In genomic region chr14:73784065-73784987, GRCh38 we compare ENCODE assay signal across 7 cellular contexts.
DNase-seq lines count a peak whose midpoint lies in the region; ATAC-seq and TF ChIP-seq lines count a peak whose summit lies in the region.

No MANE protein-coding gene starts in this region.

- peak overlapping the region; percentile 41; the same call in 2 of the 3 replicates for H2BK15ac ChIP-seq in IMR-90 (ENCODE audit: low read depth, low read length)

- no peaks in the 10 kb centered on the region for H3K9me2 ChIP-seq in hepatocyte (replicated peaks; ENCODE audit: insufficient read depth)

- intact Hi-C loops in IMR-90 (cut with micrococcal nuclease), result no loop called here

- H3K79me2 ChIP-seq in hepatocyte, result peaks cover 73% of the 10 kb centered on the region

- H3K27me3 Mint-ChIP-seq in activated T-helper 17 cell treated with anti-CD3 and anti-CD28 coated beads, Interleukin-2, amount 50 U/mL, for 72 hours, result no peaks in the 10 kb centered on the region

- H3K27ac Mint-ChIP-seq in activated T-helper 17 cell treated with anti-CD3 and anti-CD28 coated beads, Interleukin-2, amount 50 U/mL, for 72 hours, result peak overlapping the region; percentile 90

- no TSS peak for BruUV-seq in IMR-90 (replicated peaks; lab: Mats Ljungman, UMichigan)

- H3K4me1 Mint-ChIP-seq in activated T-helper 17 cell treated with anti-CD3 and anti-CD28 coated beads, Interleukin-2, amount 50 U/mL, for 72 hours, result peaks cover 48% of the 10 kb centered on the region

- H2BK120ac ChIP-seq in IMR-90 (ENCODE audit: low read depth, low read length), result peak overlapping the region; percentile 81

- peak overlapping the region; percentile 33 to 75; a peak in 3 of 4 replicates for H4K8ac ChIP-seq in IMR-90 (ENCODE audit: low read depth in 2 of 2, low read length in 2 of 2)

- dilution Hi-C loops in IMR-90 (cut with HindIII; ENCODE audit: low sequenced_read_pairs, unreplicated experiment), result no loop called here

- DNase-seq in IMR-90 (peak; percentile 70), hepatocyte (ENCODE audit: low spot score) (peak; percentile 48), substantia nigra (lab: John Stamatoyannopoulos, UW) (no peak), DMS 273 treated with DMSO at 0.1 percent for 48 hours (lab: John Stamatoyannopoulos, UW) (no peak), D341Med (ENCODE audit: low spot score) (no peak)

- H2AFZ ChIP-seq in IMR-90 (replicated peaks; ENCODE audit: low read length, poor library complexity) (peak overlapping the region; percentile 28), hepatocyte (no peak overlapping the region)

- peak overlapping the region; percentile 98 for H3K27ac ChIP-seq in IMR-90 (ENCODE audit: insufficient read depth, low read length)
- peak overlapping the region; percentile 100 for H3K27ac ChIP-seq in hepatocyte
- peak overlapping the region; percentile 95 for H3K27ac ChIP-seq in substantia nigra (ENCODE audit: low read depth, low read length, poor library complexity, severe bottlenecking)

- peak overlapping the region; percentile 80 for H2BK5ac ChIP-seq in IMR-90 (ENCODE audit: low read depth, low read length, poor library complexity, severe bottlenecking)

- peak overlapping the region; percentile 15 for H3K18ac ChIP-seq in IMR-90 (ENCODE audit: low read depth, low read length)

- H2AK5ac ChIP-seq in IMR-90 (ENCODE audit: low read depth, low read length), result peak overlapping the region; percentile 88

- H3K9me3 ChIP-seq in IMR-90 (ENCODE audit: control insufficient read depth, insufficient read depth, low read length) (no peaks in the 10 kb centered on the region), hepatocyte (ENCODE audit: low read depth) (no peaks in the 10 kb centered on the region)

- no peaks in the 10 kb centered on the region for H3K9me3 Mint-ChIP-seq in activated T-helper 17 cell treated with anti-CD3 and anti-CD28 coated beads, Interleukin-2, amount 50 U/mL, for 72 hours

- H3K4me3 ChIP-seq in IMR-90 (ENCODE audit: insufficient read depth, low read depth, low read length), result no peak overlapping the region
- no peak overlapping the region for H3K4me3 ChIP-seq in hepatocyte

- peaks cover 39 to 74% of the 10 kb centered on the region in 2 experiments for H3K79me1 ChIP-seq in IMR-90 (ENCODE audit: low read depth in 1 of 2, low read length in 2 of 2)

- H3K14ac ChIP-seq in IMR-90 (replicated peaks; ENCODE audit: low read depth, low read length), result peak overlapping the region; percentile 53

- H4K5ac ChIP-seq in IMR-90 (ENCODE audit: low read depth, low read length), result peak overlapping the region; percentile 21; the same call in 1 of the 2 replicates

- H3K23ac ChIP-seq in IMR-90 (ENCODE audit: low read depth, low read length), result peak overlapping the region; percentile 84

- in situ Hi-C loops in IMR-90 (cut with MboI; ENCODE audit: low sequenced_read_pairs), result no loop called here

- POLR2A ChIA-PET in IMR-90 (lab: Charles Lee; ENCODE audit: unreplicated experiment), result interaction anchor here (0.5 to 1.5 kb wide), 2 partner anchors 24 kb away, joined by 3 to 7 read pairs; a partner anchor contains a TSS

- WGBS in IMR-90 (ENCODE audit: extremely low coverage in 2 of 2, insufficient read length in 1 of 2), 2 experiments, result 84% methylated on average over 6 of the region's 10 CpGs; no CpG with 5 or more reads in 1 of the 2 experiments
- 57% methylated on average over 10 of the region's 10 CpGs for WGBS in hepatocyte (ENCODE audit: low lambda C conversion rate, missing lambda C conversion rate)

- peak overlapping the region; percentile 98 for H3K9ac ChIP-seq in IMR-90 (ENCODE audit: low read depth, low read length)

- H2AK9ac ChIP-seq in IMR-90 (replicated peaks; ENCODE audit: low read depth, low read length, poor library complexity), result peak overlapping the region; percentile 5

- CTCF ChIA-PET in IMR-90 (lab: Yijun Ruan, JAX), result interaction anchor here (0.7 to 2.1 kb wide), 2 partner anchors 41 to 55 kb away, joined by 3 to 6 read pairs; no protein-coding TSS in a partner anchor

- TF ChIP-seq CTCF in IMR-90 (conservative IDR thresholded peaks at IDR 0.05; ENCODE audit: low read depth, low read length) (no peak), hepatocyte (IDR thresholded peaks at IDR 0.05; ENCODE audit: poor library complexity) (no peak)

- peaks cover 28% of the 10 kb centered on the region for H3K4me1 ChIP-seq in IMR-90 (ENCODE audit: control insufficient read depth, insufficient read depth, low read length)
- H3K4me1 ChIP-seq in hepatocyte (ENCODE audit: insufficient read depth), result peaks cover 47% of the 10 kb centered on the region

- ATAC-seq in IMR-90 (ENCODE audit: low read depth) (no peak), HG03571 (IDR thresholded peaks at IDR 0.05; ENCODE audit: unreplicated experiment) (no peak)
- ATAC-seq in activated T-helper 17 cell treated with anti-CD3 and anti-CD28 coated beads, Interleukin-2, amount 50 U/mL, for 72 hours (replicated peaks), result no peak

- H3K56ac ChIP-seq in IMR-90 (ENCODE audit: extremely low read depth, insufficient read depth, low read length), result no peak overlapping the region

- TF ChIP-seq POLR2A in IMR-90 (IDR thresholded peaks at IDR 0.05; ENCODE audit: low read depth, low read length), result no peak

- H3K4ac ChIP-seq in IMR-90 (ENCODE audit: low read depth, low read length), result peak overlapping the region; percentile 81

- peaks cover 54% of the 10 kb centered on the region for H3K36me3 Mint-ChIP-seq in activated T-helper 17 cell treated with anti-CD3 and anti-CD28 coated beads, Interleukin-2, amount 50 U/mL, for 72 hours (ENCODE audit: low read depth)

- H3K4me2 ChIP-seq in IMR-90 (ENCODE audit: low read depth, low read length) (peak overlapping the region; percentile 86), hepatocyte (peak overlapping the region; percentile 91)

- H3K27me3 ChIP-seq in IMR-90 (ENCODE audit: control insufficient read depth, insufficient read depth, low read length) (no peaks in the 10 kb centered on the region), hepatocyte (no peaks in the 10 kb centered on the region)

- peak overlapping the region; percentile 96 for H3K4me3 Mint-ChIP-seq in activated T-helper 17 cell treated with anti-CD3 and anti-CD28 coated beads, Interleukin-2, amount 50 U/mL, for 72 hours

- H4K20me1 ChIP-seq in IMR-90 (ENCODE audit: insufficient read depth, low read length), result peaks cover 41% of the 10 kb centered on the region
- H4K20me1 ChIP-seq in hepatocyte (ENCODE audit: insufficient read depth, poor library complexity, severe bottlenecking), result no peaks in the 10 kb centered on the region

- peak overlapping the region; percentile 59 for H2BK20ac ChIP-seq in IMR-90 (ENCODE audit: low read depth, low read length)

- H3K36me3 ChIP-seq in IMR-90 (ENCODE audit: control insufficient read depth, insufficient read depth, low read length), result no peaks in the 10 kb centered on the region
- H3K36me3 ChIP-seq in hepatocyte (replicated peaks; ENCODE audit: insufficient read depth, low read depth), result no peaks in the 10 kb centered on the region

- no peak for TF ChIP-seq RAD21 in IMR-90 (IDR thresholded peaks at IDR 0.05; ENCODE audit: low read length)

- H3K9me1 ChIP-seq in IMR-90 (ENCODE audit: insufficient read depth, low read length), result peaks cover 36% of the 10 kb centered on the region

- peak overlapping the region; percentile 82 for H4K91ac ChIP-seq in IMR-90 (ENCODE audit: insufficient read depth, low read depth, low read length)

TF ChIP-seq in IMR-90, 13 proteins besides CTCF, POLR2A, EP300 and RAD21:
- TF ChIP-seq MXI1 (IDR thresholded peaks at IDR 0.05; ENCODE audit: borderline replicate concordance, low read depth, low read length), result no peak
- TF ChIP-seq CEBPB (IDR thresholded peaks at IDR 0.05; ENCODE audit: low read depth, low read length), result peak; percentile 97
- TF ChIP-seq FOS (IDR thresholded peaks at IDR 0.05; ENCODE audit: low read depth, low read length), result no peak
- TF ChIP-seq, protein P1, sequence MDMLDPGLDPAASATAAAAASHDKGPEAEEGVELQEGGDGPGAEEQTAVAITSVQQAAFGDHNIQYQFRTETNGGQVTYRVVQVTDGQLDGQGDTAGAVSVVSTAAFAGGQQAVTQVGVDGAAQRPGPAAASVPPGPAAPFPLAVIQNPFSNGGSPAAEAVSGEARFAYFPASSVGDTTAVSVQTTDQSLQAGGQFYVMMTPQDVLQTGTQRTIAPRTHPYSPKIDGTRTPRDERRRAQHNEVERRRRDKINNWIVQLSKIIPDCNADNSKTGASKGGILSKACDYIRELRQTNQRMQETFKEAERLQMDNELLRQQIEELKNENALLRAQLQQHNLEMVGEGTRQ (IDR thresholded peaks at IDR 0.05; ENCODE audit: low read depth, low read length), result peak; percentile 77
TF ChIP-seq in IMR-90: peak in this region for 2.

Comparison
In these comparisons a context has a peak if more than half of its experiments do, and no peak if none do; other contexts are left out.
1. DNase-seq: peak in IMR-90 (single experiment) and hepatocyte (single experiment); none in substantia nigra (0 of 49), DMS 273 treated with DMSO at 0.1 percent for 48 hours (single experiment) and D341Med (single experiment).
2. Peak in every context shown above with its lines, with median percentiles within 50 percentile points of each other: H3K27ac ChIP-seq.